Comparison of ENCODE assay signal across 8 cellular contexts in genomic region chr7:107147464-107148214, GRCh38. TPM values are rescaled to one million over a fixed set of nuclear protein-coding genes. Genes with fewer than 3 reads are reported as not detected.
DNase-seq lines count a peak whose midpoint lies in the region; ATAC-seq and TF ChIP-seq lines count a peak whose summit lies in the region.

No MANE protein-coding gene starts in this region.

- no peak overlapping the region for H3K4me3 Mint-ChIP-seq in activated T-helper 1 cell treated with anti-CD3 and anti-CD28 coated beads, Interleukin-12 subunit alpha, Interleukin-12 subunit beta, Interleukin-2, Interleukin-4 antibody, amounts not matched to agents 30 ng/mL and 10 ng/mL and 1 ng/mL, durations not matched to agents 14 hours and 24 hours and 36 hours

- no peaks in the 10 kb centered on the region for H3K79me2 ChIP-seq in osteoblast (ENCODE audit: insufficient read depth, low read length)

- DNase-seq in activated T-helper 1 cell treated with Interleukin-2 at 50 U/mL for 16 hours (ENCODE audit: low read depth) (peak; percentile 13), HK-2 (ENCODE audit: unreplicated experiment) (peak; percentile 8), WERI-Rb-1 (peak; percentile 21), fibroblast of mammary gland (ENCODE audit: low read depth) (peak; percentile 57), osteoblast (ENCODE audit: insufficient read length, low spot score, missing footprints) (no peak)
- no peak for DNase-seq in activated T-helper 1 cell treated with anti-CD3 and anti-CD28 coated beads, Interleukin-12 subunit alpha, Interleukin-12 subunit beta, Interleukin-2, Interleukin-4 antibody, amounts not matched to agents 30 ng/mL and 10 ng/mL and 1 ng/mL, durations not matched to agents 14 hours and 24 hours and 36 hours (ENCODE audit: low spot score)

- ATAC-seq in HG03025 (IDR thresholded peaks at IDR 0.05; ENCODE audit: low FRiP score, unreplicated experiment) (no peak), HG02840 (IDR thresholded peaks at IDR 0.05; ENCODE audit: low FRiP score, unreplicated experiment) (no peak)

- intact Hi-C loops in activated T-helper 1 cell treated with anti-CD3 and anti-CD28 coated beads, Interleukin-12 subunit alpha, Interleukin-12 subunit beta, Interleukin-2, Interleukin-4 antibody, amounts not matched to agents 30 ng/mL and 10 ng/mL and 1 ng/mL, durations not matched to agents 14 hours and 24 hours and 36 hours (cut with micrococcal nuclease), result loop anchor here (1.0 to 5.0 kb wide), 4 partner anchors 354 to 1000 kb away; no protein-coding TSS in a partner anchor

- H3K4me3 ChIP-seq in WERI-Rb-1 (ENCODE audit: low read depth, low read length), result no peak overlapping the region
- no peak overlapping the region for H3K4me3 ChIP-seq in fibroblast of mammary gland (ENCODE audit: control insufficient read depth, low read depth, low read length)
- peak overlapping the region; percentile 24 for H3K4me3 ChIP-seq in osteoblast (ENCODE audit: insufficient read depth, low read length)

- H3K36me3 Mint-ChIP-seq in activated T-helper 1 cell treated with anti-CD3 and anti-CD28 coated beads, Interleukin-12 subunit alpha, Interleukin-12 subunit beta, Interleukin-2, Interleukin-4 antibody, amounts not matched to agents 30 ng/mL and 10 ng/mL and 1 ng/mL, durations not matched to agents 14 hours and 24 hours and 36 hours (ENCODE audit: low read depth), result no peaks in the 10 kb centered on the region

- peak overlapping the region; percentile 61 for H3K4me2 ChIP-seq in osteoblast (ENCODE audit: insufficient read depth, low read length)

- no peaks in the 10 kb centered on the region for H3K9me3 Mint-ChIP-seq in activated T-helper 1 cell treated with anti-CD3 and anti-CD28 coated beads, Interleukin-12 subunit alpha, Interleukin-12 subunit beta, Interleukin-2, Interleukin-4 antibody, amounts not matched to agents 30 ng/mL and 10 ng/mL and 1 ng/mL, durations not matched to agents 14 hours and 24 hours and 36 hours

- H3K36me3 ChIP-seq in WERI-Rb-1 (no peaks in the 10 kb centered on the region), osteoblast (ENCODE audit: insufficient read depth, low read length) (no peaks in the 10 kb centered on the region)

- no peaks in the 10 kb centered on the region for H3K4me1 Mint-ChIP-seq in activated T-helper 1 cell treated with anti-CD3 and anti-CD28 coated beads, Interleukin-12 subunit alpha, Interleukin-12 subunit beta, Interleukin-2, Interleukin-4 antibody, amounts not matched to agents 30 ng/mL and 10 ng/mL and 1 ng/mL, durations not matched to agents 14 hours and 24 hours and 36 hours (ENCODE audit: low read depth)

- H4K20me1 ChIP-seq in osteoblast (ENCODE audit: insufficient read depth, low read length), result no peaks in the 10 kb centered on the region

- H3K27me3 ChIP-seq in WERI-Rb-1 (ENCODE audit: insufficient read depth, low read depth, severe bottlenecking) (no peaks in the 10 kb centered on the region), osteoblast (ENCODE audit: insufficient read depth, low read length) (no peaks in the 10 kb centered on the region)

- H3K27ac Mint-ChIP-seq in activated T-helper 1 cell treated with anti-CD3 and anti-CD28 coated beads, Interleukin-12 subunit alpha, Interleukin-12 subunit beta, Interleukin-2, Interleukin-4 antibody, amounts not matched to agents 30 ng/mL and 10 ng/mL and 1 ng/mL, durations not matched to agents 14 hours and 24 hours and 36 hours, result no peak overlapping the region

- H2AFZ ChIP-seq in osteoblast (ENCODE audit: low read length), result peak overlapping the region; percentile 52

- H3K27ac ChIP-seq in WERI-Rb-1, result no peak overlapping the region
- H3K27ac ChIP-seq in osteoblast (ENCODE audit: low read depth, low read length), result no peak overlapping the region

- peaks cover 5% of the 10 kb centered on the region for H3K27me3 Mint-ChIP-seq in activated T-helper 1 cell treated with anti-CD3 and anti-CD28 coated beads, Interleukin-12 subunit alpha, Interleukin-12 subunit beta, Interleukin-2, Interleukin-4 antibody, amounts not matched to agents 30 ng/mL and 10 ng/mL and 1 ng/mL, durations not matched to agents 14 hours and 24 hours and 36 hours (ENCODE audit: insufficient read depth)

- peak; percentile 44; the same call in 1 of the 2 replicates for TF ChIP-seq CTCF in WERI-Rb-1 (IDR thresholded peaks at IDR 0.05; ENCODE audit: low read depth, low read length)
- TF ChIP-seq CTCF in fibroblast of mammary gland (conservative IDR thresholded peaks at IDR 0.05; ENCODE audit: control insufficient read depth, insufficient read depth, low read depth, low read length), result peak; percentile 82
- TF ChIP-seq CTCF in osteoblast (IDR thresholded peaks at IDR 0.05; ENCODE audit: extremely low read depth, low read depth, low read length), result peak; percentile 76

- H3K9me3 ChIP-seq in WERI-Rb-1 (ENCODE audit: severe bottlenecking), result no peaks in the 10 kb centered on the region
- no peaks in the 10 kb centered on the region for H3K9me3 ChIP-seq in osteoblast (ENCODE audit: low read depth, low read length)

- H3K4me1 ChIP-seq in osteoblast (ENCODE audit: insufficient read depth, low read length), result peaks cover 8% of the 10 kb centered on the region

RNA-seq across cellular contexts. Expression of gene HBP1, which starts 21.2 kb away (rescaled TPM):
- 15.2 and 16.6 TPM in 2 replicates for total RNA-seq in activated T-helper 1 cell treated with anti-CD3 and anti-CD28 coated beads, Interleukin-12 subunit alpha, Interleukin-12 subunit beta, Interleukin-2, Interleukin-4 antibody, amounts not matched to agents 30 ng/mL and 10 ng/mL and 1 ng/mL, durations not matched to agents 14 hours and 24 hours and 36 hours
- total RNA-seq in osteoblast, result 166 and 175 TPM in 2 replicates

Comparison
In these comparisons a context has a peak if more than half of its experiments do, and no peak if none do; other contexts are left out.
1. DNase-seq: peak in activated T-helper 1 cell treated with Interleukin-2 at 50 U/mL for 16 hours (single experiment), HK-2 (single experiment), WERI-Rb-1 (single experiment) and fibroblast of mammary gland (single experiment); none in activated T-helper 1 cell treated with anti-CD3 and anti-CD28 coated beads, Interleukin-12 subunit alpha, Interleukin-12 subunit beta, Interleukin-2, Interleukin-4 antibody, amounts not matched to agents 30 ng/mL and 10 ng/mL and 1 ng/mL, durations not matched to agents 14 hours and 24 hours and 36 hours (single experiment) and osteoblast (single experiment).
2. Peak in every context shown above with its lines, with median percentiles within 50 percentile points of each other: CTCF ChIP-seq.